Comparison of ENCODE assay signal across 11 cellular contexts in genomic region chr5:113123563-113123962, GRCh38.
DNase-seq lines count a peak whose midpoint lies in the region; ATAC-seq and TF ChIP-seq lines count a peak whose summit lies in the region.
"Had no signal": no experiment of that assay in that cellular context is flagged by ENCODE, and none has a peak within 500 bp of the region (broad histone marks: within the 10 kb centered on the region; RNA-seq: fewer than 3 reads in every experiment).

No MANE protein-coding gene starts in this region.

- no peak for DNase-seq in brain microvascular endothelial cell
- DNase-seq in GM19238 (ENCODE audit: insufficient read length, low spot score), result no peak
- DNase-seq in activated CD8-positive, alpha-beta memory T cell treated with anti-CD3 and anti-CD28 coated beads for 24 hours, result no peak
- DNase-seq: activated naive CD4-positive, alpha-beta T cell treated with anti-CD3 and anti-CD28 coated beads, Interleukin-2, amount 50 U/mL, for 16 hours; stimulated activated CD4-positive, alpha-beta T cell treated with anti-CD3 and anti-CD28 coated beads, Interleukin-4, amount 100 ng/mL, for 4 hours; transverse colon had no signal

- peak in 1 of 2 donors; percentile 44 for TF ChIP-seq RAD21 in liver (IDR thresholded peaks at IDR 0.05)

- H3K4me3 ChIP-seq in KMS-11 (IDR thresholded peaks at IDR 0.05; ENCODE audit: insufficient read depth, low read depth, low read length) (no peak overlapping the region), brain microvascular endothelial cell (ENCODE audit: low read depth, low read length) (no peak overlapping the region), liver (ENCODE audit: low read depth in 1 of 3, low read length in 3 of 3) (no peak overlapping the region)
- H3K4me3 ChIP-seq: transverse colon had no signal

- no peaks in the 10 kb centered on the region for H3K4me1 ChIP-seq in KMS-11 (ENCODE audit: low read depth, poor library complexity, severe bottlenecking)
- peaks cover 2 to 34% (median 24%) of the 10 kb centered on the region in 4 donors for H3K4me1 ChIP-seq in liver (ENCODE audit: control insufficient read depth in 4 of 4, insufficient read depth in 4 of 4, low read length in 3 of 4)

- H3K4me2 ChIP-seq in KMS-11, result no peak overlapping the region

- H3K27me3 ChIP-seq in KMS-11 (ENCODE audit: insufficient read depth, low read depth) (no peaks in the 10 kb centered on the region), brain microvascular endothelial cell (replicated peaks) (no peaks in the 10 kb centered on the region), liver (ENCODE audit: control insufficient read depth in 4 of 4, insufficient read depth in 4 of 4, low read length in 3 of 4) (no peaks in the 10 kb centered on the region)
- H3K27me3 ChIP-seq: transverse colon had no signal

- TF ChIP-seq CTCF in GM12872 (IDR thresholded peaks at IDR 0.05; ENCODE audit: insufficient read depth, low read depth, low read length), result peak; percentile 39; the same call in 1 of the 3 replicates
- TF ChIP-seq CTCF in KMS-11 (conservative IDR thresholded peaks at IDR 0.05; ENCODE audit: low read depth, low read length), result 0 out of 2 replicates have a peak, but pooled peaks have one; percentile 21
- peak; percentile 54 for TF ChIP-seq CTCF in brain microvascular endothelial cell (IDR thresholded peaks at IDR 0.05; ENCODE audit: low read depth, low read length, missing control alignments)
- no peak for TF ChIP-seq CTCF in liver (IDR thresholded peaks at IDR 0.05; ENCODE audit: low read depth, low read length, missing input control)

- H3K27ac ChIP-seq in KMS-11 (no peak overlapping the region), brain microvascular endothelial cell (no peak overlapping the region), liver (ENCODE audit: low read depth in 1 of 2, low read length in 2 of 2) (no peak overlapping the region)
- H3K27ac ChIP-seq: transverse colon had no signal

- no peak overlapping the region for H3K9ac ChIP-seq in KMS-11
- no peak overlapping the region for H3K9ac ChIP-seq in liver (ENCODE audit: low read depth in 1 of 2, low read length in 2 of 2)

- WGBS in liver, result 89% methylated on average over 3 of the region's 3 CpGs

- H3K79me2 ChIP-seq in KMS-11 (ENCODE audit: insufficient read depth, low read depth), result no peaks in the 10 kb centered on the region

- H3K36me3 ChIP-seq in KMS-11 (ENCODE audit: insufficient read depth) (no peaks in the 10 kb centered on the region), brain microvascular endothelial cell (replicated peaks) (no peaks in the 10 kb centered on the region), liver (ENCODE audit: control insufficient read depth in 4 of 4, insufficient read depth in 3 of 4, low read depth in 1 of 4, low read length in 3 of 4) (no peaks in the 10 kb centered on the region)
- H3K36me3 ChIP-seq: transverse colon had no signal

- in situ Hi-C loops in brain microvascular endothelial cell (cut with HindIII; ENCODE audit: low pct_ligation_motif_present, low sequenced_read_pairs), result no loop called here

- ATAC-seq in GM21528 (IDR thresholded peaks at IDR 0.05; ENCODE audit: low FRiP score, unreplicated experiment) (no peak), HG02571 (IDR thresholded peaks at IDR 0.05; ENCODE audit: unreplicated experiment) (no peak)

- H3K9me3 ChIP-seq in liver (ENCODE audit: control insufficient read depth in 4 of 4, low read length in 3 of 4), result no peaks in the 10 kb centered on the region
- H3K9me3 ChIP-seq: transverse colon had no signal

- no peaks in the 10 kb centered on the region for H4K20me1 ChIP-seq in KMS-11 (ENCODE audit: insufficient read depth)

- H2AFZ ChIP-seq in KMS-11 (ENCODE audit: low read depth), result no peak overlapping the region

TF ChIP-seq in liver, 16 proteins besides CTCF, POLR2A, EP300 and RAD21:
- peak; percentile 8 for TF ChIP-seq HNF4G (IDR thresholded peaks at IDR 0.05)
- no peak for TF ChIP-seq REST (IDR thresholded peaks at IDR 0.05)
